ENCODE assay signal across 17 cellular contexts in the genomic region with DNA sequence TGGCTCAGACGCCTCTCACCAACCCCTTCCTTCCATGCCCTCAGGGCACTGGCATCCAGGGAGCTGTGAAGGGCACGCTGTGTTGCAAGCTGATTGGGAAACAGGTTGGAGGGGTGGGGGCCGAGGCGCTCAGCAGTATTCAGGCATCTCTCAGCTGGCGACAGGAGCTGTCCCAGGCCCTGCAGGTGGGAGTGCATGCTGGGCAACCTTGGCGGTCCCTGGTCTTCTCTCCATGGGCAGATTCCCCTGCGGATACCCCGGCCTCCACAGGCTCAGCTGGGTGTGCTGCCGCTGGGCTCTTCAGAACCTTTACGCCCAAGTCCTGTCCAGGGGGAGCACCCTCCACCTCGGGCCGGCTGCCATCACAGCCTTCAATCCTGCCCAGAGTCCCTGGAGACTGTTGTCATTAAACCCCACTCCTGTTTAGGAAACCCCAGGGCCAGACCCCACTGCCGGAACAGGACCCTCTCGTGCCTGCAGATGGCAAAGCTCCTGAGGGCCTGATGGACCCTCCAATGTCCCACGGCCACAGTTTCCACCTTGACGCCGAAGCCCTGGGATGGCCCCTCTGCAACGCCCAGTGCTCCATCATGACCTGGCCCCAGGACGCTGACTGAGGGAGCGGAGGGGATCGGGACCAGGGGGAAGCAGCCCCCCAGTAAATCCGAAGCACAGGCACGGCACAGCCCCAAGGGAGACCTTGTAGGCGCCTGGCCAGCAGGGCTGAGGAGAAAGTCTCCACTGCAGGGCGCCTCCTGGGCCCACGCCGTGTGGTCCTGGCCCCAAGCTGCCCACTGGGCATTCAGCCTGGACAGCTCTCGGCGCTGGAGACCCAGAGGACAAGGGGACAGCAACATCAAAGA. TPM values are rescaled to one million over a fixed set of nuclear protein-coding genes. Genes with fewer than 3 reads are reported as not detected.
DNase-seq lines count a peak whose midpoint lies in the region; ATAC-seq lines count a peak whose summit lies in the region.
"Had no signal": no experiment of that assay in that cellular context is flagged by ENCODE, and none has a peak within 500 bp of the region (broad histone marks: within the 10 kb centered on the region; RNA-seq: fewer than 3 reads in every experiment).

No MANE protein-coding gene starts in this region.

- no peaks in the 10 kb centered on the region for H3K36me3 Mint-ChIP-seq in activated T-cell treated with anti-CD3 and anti-CD28 coated beads, Interleukin-2, amount 50 U/mL, for 4 hours (ENCODE audit: insufficient read depth)
- no peaks in the 10 kb centered on the region for H3K36me3 Mint-ChIP-seq in activated T-cell treated with anti-CD3 and anti-CD28 coated beads, Interleukin-2, amount 50 U/mL, for 72 hours (ENCODE audit: insufficient read depth in 2 of 2)
- no peaks in the 10 kb centered on the region for H3K36me3 Mint-ChIP-seq in T-helper 17 cell (ENCODE audit: low read depth)
- H3K36me3 Mint-ChIP-seq: WTC11 had no signal

- H3K9me3 ChIP-seq in T-helper 17 cell (ENCODE audit: control insufficient read depth, low read length, poor library complexity, severe bottlenecking): no peaks in the 10 kb centered on the region
- H3K9me3 ChIP-seq: transverse colon had no signal

- H3K9me3 Mint-ChIP-seq in activated T-cell treated with anti-CD3 and anti-CD28 coated beads, Interleukin-2, amount 50 U/mL, for 4 hours: no peaks in the 10 kb centered on the region
- no peaks in the 10 kb centered on the region for H3K9me3 Mint-ChIP-seq in activated T-cell treated with anti-CD3 and anti-CD28 coated beads, Interleukin-2, amount 50 U/mL, for 72 hours
- H3K9me3 Mint-ChIP-seq: nephron progenitor cell, WTC11 had no signal

- ATAC-seq in activated T-cell treated with anti-CD3 and anti-CD28 coated beads, Interleukin-2, amount 50 U/mL, for 4 hours: no peak
- no peak for ATAC-seq in activated T-cell treated with anti-CD3 and anti-CD28 coated beads, Interleukin-2, amount 50 U/mL, for 72 hours (replicated peaks in 1 of 2)
- ATAC-seq in T-helper 17 cell (no peak), left ventricle myocardium superior (peak; percentile 33)
- ATAC-seq: WTC11 had no signal

- intact Hi-C loops in left ventricle myocardium superior (cut with micrococcal nuclease): no loop called here

- H3K4me3 Mint-ChIP-seq in activated T-cell treated with anti-CD3 and anti-CD28 coated beads, Interleukin-2, amount 50 U/mL, for 4 hours: no peak overlapping the region
- H3K4me3 Mint-ChIP-seq in activated T-cell treated with anti-CD3 and anti-CD28 coated beads, Interleukin-2, amount 50 U/mL, for 72 hours: no peak overlapping the region
- H3K4me3 Mint-ChIP-seq in T-helper 17 cell: no peak overlapping the region
- H3K4me3 Mint-ChIP-seq: nephron progenitor cell, WTC11 had no signal

- H3K27me3 Mint-ChIP-seq in activated T-cell treated with anti-CD3 and anti-CD28 coated beads, Interleukin-2, amount 50 U/mL, for 4 hours (ENCODE audit: low read depth): no peaks in the 10 kb centered on the region
- H3K27me3 Mint-ChIP-seq in activated T-cell treated with anti-CD3 and anti-CD28 coated beads, Interleukin-2, amount 50 U/mL, for 72 hours (ENCODE audit: low read depth): no peaks in the 10 kb centered on the region
- no peaks in the 10 kb centered on the region for H3K27me3 Mint-ChIP-seq in T-helper 17 cell

- H3K4me1 Mint-ChIP-seq in activated T-cell treated with anti-CD3 and anti-CD28 coated beads, Interleukin-2, amount 50 U/mL, for 4 hours (ENCODE audit: low read depth): no peaks in the 10 kb centered on the region
- H3K4me1 Mint-ChIP-seq in activated T-cell treated with anti-CD3 and anti-CD28 coated beads, Interleukin-2, amount 50 U/mL, for 72 hours (ENCODE audit: low read depth): no peaks in the 10 kb centered on the region
- no peaks in the 10 kb centered on the region for H3K4me1 Mint-ChIP-seq in T-helper 17 cell
- H3K4me1 Mint-ChIP-seq: WTC11 had no signal

- peak; percentile 4 for DNase-seq in activated T-cell treated with anti-CD3 and anti-CD28 coated beads, Interleukin-2, amount 50 U/mL, for 4 hours
- no peak for DNase-seq in activated T-cell treated with anti-CD3 and anti-CD28 coated beads, Interleukin-2, amount 50 U/mL, for 72 hours
- DNase-seq in T-helper 17 cell (no peak), left ventricle myocardium superior (peak; percentile 33), NCI-H526 treated with DMSO at 0.1 percent for 48 hours (lab: John Stamatoyannopoulos, UW) (no peak), glomerular visceral epithelial cell (ENCODE audit: extremely low spot score) (no peak)
- DNase-seq in stimulated activated CD8-positive, alpha-beta memory T cell treated with anti-CD3 and anti-CD28 coated beads, Interleukin-4, amount 100 ng/mL, for 48 hours: peak; percentile 19
- no peak for DNase-seq in effector CD4-positive, alpha-beta T cell
- DNase-seq: activated T-cell treated with anti-CD3 and anti-CD28 coated beads, Interleukin-2, amount 50 U/mL, for 1 hour; amniotic stem cell; NCI-H187 treated with DMSO at 0.1 percent for 48 hours; NCI-H526; nephron progenitor cell; stimulated activated CD4-positive, alpha-beta T cell treated with anti-CD3 and anti-CD28 coated beads, Interleukin-4, amount 100 ng/mL, for 1 hour; transverse colon had no signal

- H3K27ac Mint-ChIP-seq in activated T-cell treated with anti-CD3 and anti-CD28 coated beads, Interleukin-2, amount 50 U/mL, for 72 hours: no peak overlapping the region
- H3K27ac Mint-ChIP-seq in T-helper 17 cell: peak overlapping the region; percentile 60
- H3K27ac Mint-ChIP-seq: nephron progenitor cell, WTC11 had no signal

RNA-seq across cellular contexts. Expression of a gene that starts 9.3 kb away (rescaled TPM):
- total RNA-seq in activated T-cell treated with anti-CD3 and anti-CD28 coated beads, Interleukin-2, amount 50 U/mL, for 4 hours: under 1 TPM; 0.08 to 0.19 (median 0.08) TPM
- under 1 TPM; 0.29 to 0.32 TPM for total RNA-seq in activated T-cell treated with anti-CD3 and anti-CD28 coated beads, Interleukin-2, amount 50 U/mL, for 72 hours
- total RNA-seq in T-helper 17 cell: 10 to 100 TPM; 17.3 to 35.4 TPM
- 34.8 TPM for total RNA-seq in left ventricle myocardium superior
- total RNA-seq: LHCN-M2 had no signal

Comparison
In these comparisons a context has a peak if more than half of its experiments do, and no peak if none do; other contexts are left out.
1. DNase-seq: peak in activated T-cell treated with anti-CD3 and anti-CD28 coated beads, Interleukin-2, amount 50 U/mL, for 4 hours (single experiment), left ventricle myocardium superior (single experiment) and stimulated activated CD8-positive, alpha-beta memory T cell treated with anti-CD3 and anti-CD28 coated beads, Interleukin-4, amount 100 ng/mL, for 48 hours (single experiment); none in activated T-cell treated with anti-CD3 and anti-CD28 coated beads, Interleukin-2, amount 50 U/mL, for 72 hours (0 of 2), T-helper 17 cell (0 of 3), NCI-H526 treated with DMSO at 0.1 percent for 48 hours (single experiment), glomerular visceral epithelial cell (single experiment) and effector CD4-positive, alpha-beta T cell (single experiment).
2. RNA of a gene that starts 9.3 kb away (total RNA-seq): 17.3 to 35.4 TPM in T-helper 17 cell and 34.8 TPM in left ventricle myocardium superior (single experiment); 0.29 to 0.32 TPM in activated T-cell treated with anti-CD3 and anti-CD28 coated beads, Interleukin-2, amount 50 U/mL, for 72 hours and 0.08 to 0.19 TPM in activated T-cell treated with anti-CD3 and anti-CD28 coated beads, Interleukin-2, amount 50 U/mL, for 4 hours; every median in the first group is over 10 times any median in the second.